25 cellular contexts compared by ENCODE assay signal in the genomic region with DNA sequence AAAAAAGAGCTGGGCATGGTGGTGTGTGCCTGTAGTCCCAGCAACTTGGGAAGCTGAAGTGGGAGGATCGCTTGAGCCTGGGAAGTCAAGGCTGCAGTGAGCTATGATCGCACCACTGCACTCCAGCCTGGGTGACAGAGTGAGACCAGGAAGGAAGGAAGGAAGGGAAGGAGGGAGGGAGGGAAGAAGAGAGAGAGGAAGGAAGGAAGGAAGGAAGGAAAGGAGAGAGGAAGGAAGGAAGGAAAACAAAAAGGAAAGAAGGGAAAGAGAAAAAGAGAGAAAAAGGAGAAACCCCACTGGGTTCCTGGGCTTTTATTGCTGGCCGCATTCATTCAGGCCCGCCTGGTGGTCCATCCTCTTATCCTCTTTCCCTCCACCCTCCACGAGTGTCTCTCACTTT. TPM values are rescaled to one million over a fixed set of nuclear protein-coding genes. Genes with fewer than 3 reads are reported as not detected.
DNase-seq lines count a peak whose midpoint lies in the region; ATAC-seq and TF ChIP-seq lines count a peak whose summit lies in the region.
"Had no signal": no experiment of that assay in that cellular context is flagged by ENCODE, and none has a peak within 500 bp of the region (broad histone marks: within the 10 kb centered on the region; RNA-seq: fewer than 3 reads in every experiment).

No MANE protein-coding gene starts in this region.

- H3K27me3 ChIP-seq in BLaER1 (no peaks in the 10 kb centered on the region), DOHH2 (ENCODE audit: control insufficient read depth, low read length) (no peaks in the 10 kb centered on the region)
- H3K27me3 ChIP-seq: BE2C had no signal

- no peak overlapping the region for H3K9ac ChIP-seq in BLaER1

- H3K4me2 ChIP-seq in BLaER1 (peak overlapping the region; percentile 64), DOHH2 (ENCODE audit: low read length) (peak overlapping the region; percentile 54)
- H3K4me2 ChIP-seq: A549, GM23338 had no signal

- no peak overlapping the region for H3K4me3 Mint-ChIP-seq in WTC11
- H3K4me3 Mint-ChIP-seq in osteocyte (ENCODE audit: unreplicated experiment), result no peak overlapping the region
- H3K4me3 Mint-ChIP-seq in activated CD8-positive, alpha-beta memory T cell treated with anti-CD3 and anti-CD28 coated beads, Interleukin-2, amount 10 ng/mL, durations not matched to agents 7 days and 5 days, result no peak overlapping the region
- H3K4me3 Mint-ChIP-seq: CD4-positive, CD25-positive, alpha-beta regulatory T cell; CD8-positive, alpha-beta T cell; GM23338; H9; HFFc6 had no signal

- H3K27me3 Mint-ChIP-seq in WTC11 (ENCODE audit: low read depth), result no peaks in the 10 kb centered on the region
- peaks cover 6% of the 10 kb centered on the region for H3K27me3 Mint-ChIP-seq in osteocyte (ENCODE audit: unreplicated experiment)
- H3K27me3 Mint-ChIP-seq in activated CD8-positive, alpha-beta memory T cell treated with anti-CD3 and anti-CD28 coated beads, Interleukin-2, amount 10 ng/mL, durations not matched to agents 7 days and 5 days, result peaks cover 25% of the 10 kb centered on the region

- H3K4me3 ChIP-seq in BLaER1 (no peak overlapping the region), DOHH2 (ENCODE audit: low read length) (peak overlapping the region; percentile 22)
- H3K4me3 ChIP-seq: A549, GM23338 had no signal

- H3K4me1 ChIP-seq in BLaER1 (peaks cover 89% of the 10 kb centered on the region), DOHH2 (ENCODE audit: control insufficient read depth, low read length) (peaks cover 51% of the 10 kb centered on the region)
- H3K4me1 ChIP-seq: A549, BE2C had no signal

- H3K9me3 ChIP-seq in BLaER1, result no peaks in the 10 kb centered on the region
- H3K9me3 ChIP-seq in DOHH2 (ENCODE audit: control insufficient read depth, insufficient read depth, low read length), result no peaks in the 10 kb centered on the region
- H3K9me3 ChIP-seq: A549, BE2C, Caco-2 had no signal

- H3K4me1 Mint-ChIP-seq in WTC11 (no peaks in the 10 kb centered on the region), osteocyte (ENCODE audit: unreplicated experiment) (no peaks in the 10 kb centered on the region)
- H3K4me1 Mint-ChIP-seq in activated CD8-positive, alpha-beta memory T cell treated with anti-CD3 and anti-CD28 coated beads, Interleukin-2, amount 10 ng/mL, durations not matched to agents 7 days and 5 days, result no peaks in the 10 kb centered on the region
- H3K4me1 Mint-ChIP-seq: CD4-positive, CD25-positive, alpha-beta regulatory T cell; GM23338 had no signal

- H3K27ac Mint-ChIP-seq in WTC11 (no peak overlapping the region), osteocyte (ENCODE audit: unreplicated experiment) (peak overlapping the region; percentile 34)
- H3K27ac Mint-ChIP-seq in activated CD8-positive, alpha-beta memory T cell treated with anti-CD3 and anti-CD28 coated beads, Interleukin-2, amount 10 ng/mL, durations not matched to agents 7 days and 5 days, result no peak overlapping the region
- H3K27ac Mint-ChIP-seq: CD4-positive, CD25-positive, alpha-beta regulatory T cell; CD8-positive, alpha-beta T cell; GM23338; HFFc6 had no signal

- no peak overlapping the region for H3K27ac ChIP-seq in BLaER1
- H3K27ac ChIP-seq in DOHH2 (ENCODE audit: low read depth, low read length), result peak overlapping the region; percentile 39
- H3K27ac ChIP-seq: A549, C4-2B had no signal

- H3K36me3 ChIP-seq in BLaER1 (no peaks in the 10 kb centered on the region), DOHH2 (ENCODE audit: control insufficient read depth, low read length) (no peaks in the 10 kb centered on the region)
- H3K36me3 ChIP-seq: BE2C had no signal

- POLR2A ChIA-PET in WTC11 (lab: Charles Lee), result no interaction called here

- no peaks in the 10 kb centered on the region for H3K9me2 ChIP-seq in DOHH2 (replicated peaks; ENCODE audit: control insufficient read depth, low read length)

- H4K20me1 ChIP-seq in BLaER1 (no peaks in the 10 kb centered on the region), DOHH2 (ENCODE audit: control insufficient read depth, insufficient read depth, low read depth, low read length) (no peaks in the 10 kb centered on the region)

- no peak for TF ChIP-seq CTCF in DOHH2 (IDR thresholded peaks at IDR 0.05; ENCODE audit: low read depth, low read length, poor library complexity, severe bottlenecking)
- TF ChIP-seq CTCF in WTC11 (IDR thresholded peaks at IDR 0.05), result no peak
- no peak for TF ChIP-seq CTCF in osteocyte (IDR thresholded peaks at IDR 0.05)

- no peaks in the 10 kb centered on the region for H3K79me2 ChIP-seq in DOHH2 (ENCODE audit: control insufficient read depth, low read length)

- H3F3A ChIP-seq in DOHH2 (ENCODE audit: control insufficient read depth, insufficient read depth), result peaks cover 11% of the 10 kb centered on the region

- no peak for ATAC-seq in WTC11
- no peak for ATAC-seq in activated CD8-positive, alpha-beta memory T cell treated with anti-CD3 and anti-CD28 coated beads, Interleukin-2, amount 10 ng/mL, durations not matched to agents 7 days and 5 days
- ATAC-seq: A549; CD8-positive, alpha-beta T cell; GM23338; HCT116 had no signal

- CTCF ChIA-PET in WTC11 (lab: Charles Lee), result interaction anchor here (0.7 kb wide), 2 partner anchors 12 to 1414 kb away, joined by 3 read pairs; a partner anchor contains a TSS
- CTCF ChIA-PET in activated CD8-positive, alpha-beta memory T cell treated with anti-CD3 and anti-CD28 coated beads, Interleukin-2, amount 10 ng/mL, durations not matched to agents 7 days and 5 days (lab: Charles Lee), result interaction anchor here (2.0 to 3.5 kb wide), 2 partner anchors 9 to 12 kb away, joined by 4 to 30 read pairs; no protein-coding TSS in a partner anchor

- H3K9me3 Mint-ChIP-seq in WTC11 (no peaks in the 10 kb centered on the region), osteocyte (ENCODE audit: unreplicated experiment) (no peaks in the 10 kb centered on the region)
- no peaks in the 10 kb centered on the region for H3K9me3 Mint-ChIP-seq in activated CD8-positive, alpha-beta memory T cell treated with anti-CD3 and anti-CD28 coated beads, Interleukin-2, amount 10 ng/mL, durations not matched to agents 7 days and 5 days (ENCODE audit: low read depth)
- H3K9me3 Mint-ChIP-seq: CD8-positive, alpha-beta T cell; GM23338; H9; HFFc6 had no signal

- DNase-seq in WTC11 (ENCODE audit: low spot score), result no peak
- no peak for DNase-seq in osteocyte (ENCODE audit: extremely low spot score, unreplicated experiment)
- no peak for DNase-seq in activated CD8-positive, alpha-beta memory T cell treated with anti-CD3 and anti-CD28 coated beads, Interleukin-2, amount 10 ng/mL, durations not matched to agents 7 days and 5 days
- DNase-seq in LoVo (ENCODE audit: low spot score), result no peak
- no peak for DNase-seq in GDM1 (lab: John Stamatoyannopoulos, UW)
- DNase-seq: 8988T; ACHN; AML-193; BE2C; Caco-2; CD4-positive, CD25-positive, alpha-beta regulatory T cell; CD8-positive, alpha-beta T cell; DMS153; DND-41; EL; GF-D8; H9; HFFc6 had no signal

- H3K36me3 Mint-ChIP-seq in WTC11, result no peaks in the 10 kb centered on the region
- no peaks in the 10 kb centered on the region for H3K36me3 Mint-ChIP-seq in osteocyte (ENCODE audit: unreplicated experiment)
- no peaks in the 10 kb centered on the region for H3K36me3 Mint-ChIP-seq in activated CD8-positive, alpha-beta memory T cell treated with anti-CD3 and anti-CD28 coated beads, Interleukin-2, amount 10 ng/mL, durations not matched to agents 7 days and 5 days
- H3K36me3 Mint-ChIP-seq: CD4-positive, CD25-positive, alpha-beta regulatory T cell; CD8-positive, alpha-beta T cell had no signal

TF ChIP-seq in WTC11, 78 proteins besides CTCF, POLR2A, EP300 and RAD21:
- TF ChIP-seq, protein P1, sequence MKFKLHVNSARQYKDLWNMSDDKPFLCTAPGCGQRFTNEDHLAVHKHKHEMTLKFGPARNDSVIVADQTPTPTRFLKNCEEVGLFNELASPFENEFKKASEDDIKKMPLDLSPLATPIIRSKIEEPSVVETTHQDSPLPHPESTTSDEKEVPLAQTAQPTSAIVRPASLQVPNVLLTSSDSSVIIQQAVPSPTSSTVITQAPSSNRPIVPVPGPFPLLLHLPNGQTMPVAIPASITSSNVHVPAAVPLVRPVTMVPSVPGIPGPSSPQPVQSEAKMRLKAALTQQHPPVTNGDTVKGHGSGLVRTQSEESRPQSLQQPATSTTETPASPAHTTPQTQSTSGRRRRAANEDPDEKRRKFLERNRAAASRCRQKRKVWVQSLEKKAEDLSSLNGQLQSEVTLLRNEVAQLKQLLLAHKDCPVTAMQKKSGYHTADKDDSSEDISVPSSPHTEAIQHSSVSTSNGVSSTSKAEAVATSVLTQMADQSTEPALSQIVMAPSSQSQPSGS (CRISPR knock-in tag; IDR thresholded peaks at IDR 0.05; ENCODE audit: borderline replicate concordance, low read depth), result no peak
- TF ChIP-seq, protein P2, sequence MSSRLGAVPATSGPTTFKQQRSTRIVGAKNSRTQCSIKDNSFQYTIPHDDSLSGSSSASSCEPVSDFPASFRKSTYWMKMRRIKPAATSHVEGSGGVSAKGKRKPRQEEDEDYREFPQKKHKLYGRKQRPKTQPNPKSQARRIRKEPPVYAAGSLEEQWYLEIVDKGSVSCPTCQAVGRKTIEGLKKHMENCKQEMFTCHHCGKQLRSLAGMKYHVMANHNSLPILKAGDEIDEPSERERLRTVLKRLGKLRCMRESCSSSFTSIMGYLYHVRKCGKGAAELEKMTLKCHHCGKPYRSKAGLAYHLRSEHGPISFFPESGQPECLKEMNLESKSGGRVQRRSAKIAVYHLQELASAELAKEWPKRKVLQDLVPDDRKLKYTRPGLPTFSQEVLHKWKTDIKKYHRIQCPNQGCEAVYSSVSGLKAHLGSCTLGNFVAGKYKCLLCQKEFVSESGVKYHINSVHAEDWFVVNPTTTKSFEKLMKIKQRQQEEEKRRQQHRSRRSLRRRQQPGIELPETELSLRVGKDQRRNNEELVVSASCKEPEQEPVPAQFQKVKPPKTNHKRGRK (CRISPR knock-in tag; IDR thresholded peaks at IDR 0.05; ENCODE audit: borderline replicate concordance), result peak; percentile 77; the same call in 1 of the 2 replicates
- TF ChIP-seq, protein P3, sequence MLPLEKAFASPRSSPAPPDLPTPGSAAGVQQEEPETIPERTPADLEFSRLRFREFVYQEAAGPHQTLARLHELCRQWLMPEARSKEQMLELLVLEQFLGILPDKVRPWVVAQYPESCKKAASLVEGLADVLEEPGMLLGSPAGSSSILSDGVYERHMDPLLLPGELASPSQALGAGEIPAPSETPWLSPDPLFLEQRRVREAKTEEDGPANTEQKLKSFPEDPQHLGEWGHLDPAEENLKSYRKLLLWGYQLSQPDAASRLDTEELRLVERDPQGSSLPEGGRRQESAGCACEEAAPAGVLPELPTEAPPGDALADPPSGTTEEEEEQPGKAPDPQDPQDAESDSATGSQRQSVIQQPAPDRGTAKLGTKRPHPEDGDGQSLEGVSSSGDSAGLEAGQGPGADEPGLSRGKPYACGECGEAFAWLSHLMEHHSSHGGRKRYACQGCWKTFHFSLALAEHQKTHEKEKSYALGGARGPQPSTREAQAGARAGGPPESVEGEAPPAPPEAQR (CRISPR knock-in tag; IDR thresholded peaks at IDR 0.05), result no peak

RNA-seq across cellular contexts. Expression of a gene that starts 9.8 kb away (rescaled TPM):
- total RNA-seq in WTC11 (2021) (not detected in 3 replicates), osteocyte (not detected in 2 replicates)
- not detected for total RNA-seq in activated CD8-positive, alpha-beta memory T cell treated with anti-CD3 and anti-CD28 coated beads, Interleukin-2, amount 10 ng/mL, durations not matched to agents 7 days and 5 days
- total RNA-seq: Caco-2; CD4-positive, CD25-positive, alpha-beta regulatory T cell; CD8-positive, alpha-beta T cell; GM23338; H4; H9; HFFc6 had no signal

RNA-seq across cellular contexts. Expression of a gene that starts 53.0 kb away (rescaled TPM):
- total RNA-seq in WTC11 (2021) (0.04 to 0.18 TPM (median 0.07 TPM) in 3 replicates), osteocyte (0.39 TPM in 1 of 2 replicates, not detected in the other)
- not detected for total RNA-seq in activated CD8-positive, alpha-beta memory T cell treated with anti-CD3 and anti-CD28 coated beads, Interleukin-2, amount 10 ng/mL, durations not matched to agents 7 days and 5 days
- total RNA-seq: CD8-positive, alpha-beta T cell; H9 had no signal
